In genomic region chr3:56688191-56688590, GRCh38 we compare ENCODE assay signal across 19 cellular contexts. TPM values are rescaled to one million over a fixed set of nuclear protein-coding genes. Genes with fewer than 3 reads are reported as not detected.
DNase-seq lines count a peak whose midpoint lies in the region; ATAC-seq, FAIRE-seq and TF ChIP-seq lines count a peak whose summit lies in the region.
"Had no signal": no experiment of that assay in that cellular context is flagged by ENCODE, and none has a peak within 500 bp of the region (broad histone marks: within the 10 kb centered on the region; RNA-seq: fewer than 3 reads in every experiment).

No MANE protein-coding gene starts in this region.

- no peaks in the 10 kb centered on the region for H3K4me1 ChIP-seq in vagina
- H3K4me1 ChIP-seq: gastrocnemius medialis had no signal

- intact Hi-C loops in vagina (cut with DNase I) = no loop called here

- TF ChIP-seq POLR2A in GM12892 (IDR thresholded peaks at IDR 0.05; ENCODE audit: low read depth, low read length) (no peak), vagina (IDR thresholded peaks at IDR 0.05) (no peak)

- H3K4me3 ChIP-seq in vagina = no peak overlapping the region
- H3K4me3 ChIP-seq: gastrocnemius medialis had no signal

- no peak overlapping the region for H3K27ac ChIP-seq in vagina
- H3K27ac ChIP-seq: gastrocnemius medialis had no signal

- no peaks in the 10 kb centered on the region for H3K9me3 ChIP-seq in vagina
- H3K9me3 ChIP-seq: gastrocnemius medialis had no signal

- ATAC-seq in GM19351 (IDR thresholded peaks at IDR 0.05; ENCODE audit: unreplicated experiment) = peak; percentile 83
- peak; percentile 47 for ATAC-seq in HG02884 (IDR thresholded peaks at IDR 0.05; ENCODE audit: unreplicated experiment)
- peak; percentile 58 for ATAC-seq in HG03565 (IDR thresholded peaks at IDR 0.05; ENCODE audit: unreplicated experiment)
- ATAC-seq in left lobe of liver = no peak
- ATAC-seq in HG02981 (IDR thresholded peaks at IDR 0.05; ENCODE audit: unreplicated experiment) = no peak
- ATAC-seq: gastrocnemius medialis; stimulated activated naive CD8-positive, alpha-beta T cell treated with anti-CD3 and anti-CD28 coated beads, Interleukin-15, Interleukin-2, amounts not matched to agents 100 U/mL and 50 U/mL, for 24 hours had no signal

- peak; percentile 70 for FAIRE-seq in GM12892 (lab: Jason Lieb, UNC)
- FAIRE-seq: small intestine had no signal

- no peaks in the 10 kb centered on the region for H3K36me3 ChIP-seq in vagina
- H3K36me3 ChIP-seq: gastrocnemius medialis had no signal

- DNase-seq in GM12892 (ENCODE audit: insufficient read length) (no peak), AML-193 (lab: John Stamatoyannopoulos, UW) (no peak), vagina (ENCODE audit: extremely low spot score in 2 of 2) (no peak), left lobe of liver (ENCODE audit: low spot score) (no peak)
- DNase-seq: activated CD4-positive, alpha-beta T cell treated with anti-CD3 and anti-CD28 coated beads for 4 hours; activated CD8-positive, alpha-beta memory T cell treated with anti-CD3 and anti-CD28 coated beads, Interleukin-2, amount 50 U/mL, for 48 hours; activated naive CD4-positive, alpha-beta T cell treated with anti-CD3 and anti-CD28 coated beads, Interleukin-2, amount 10 ng/mL, durations not matched to agents 7 days and 5 days; COR-L47; gastrocnemius medialis; HFFc6; naive B cell; NCI-H226; SIG-M5; small intestine; stimulated activated naive CD8-positive, alpha-beta T cell treated with anti-CD3 and anti-CD28 coated beads, Interleukin-15, Interleukin-2, amounts not matched to agents 100 U/mL and 50 U/mL, for 24 hours had no signal

- H3K27me3 ChIP-seq in vagina = no peaks in the 10 kb centered on the region
- H3K27me3 ChIP-seq: gastrocnemius medialis had no signal

- TF ChIP-seq CTCF in vagina (IDR thresholded peaks at IDR 0.05) = no peak

RNA-seq across cellular contexts. Expression of gene TASOR, which starts 5.1 kb away (rescaled TPM):
- 57.6 TPM for polyA plus RNA-seq in GM12892 (2012; ENCODE audit: missing spikeins)
- total RNA-seq in vagina (50.3 TPM), left lobe of liver (16.3 TPM)

Comparison
In these comparisons a context has a peak if more than half of its experiments do, and no peak if none do; other contexts are left out.
1. ATAC-seq: peak in GM19351 (single experiment), HG02884 (single experiment) and HG03565 (single experiment); none in left lobe of liver (single experiment) and HG02981 (single experiment).